ENCODE assay signal across 7 cellular contexts in the genomic region with DNA sequence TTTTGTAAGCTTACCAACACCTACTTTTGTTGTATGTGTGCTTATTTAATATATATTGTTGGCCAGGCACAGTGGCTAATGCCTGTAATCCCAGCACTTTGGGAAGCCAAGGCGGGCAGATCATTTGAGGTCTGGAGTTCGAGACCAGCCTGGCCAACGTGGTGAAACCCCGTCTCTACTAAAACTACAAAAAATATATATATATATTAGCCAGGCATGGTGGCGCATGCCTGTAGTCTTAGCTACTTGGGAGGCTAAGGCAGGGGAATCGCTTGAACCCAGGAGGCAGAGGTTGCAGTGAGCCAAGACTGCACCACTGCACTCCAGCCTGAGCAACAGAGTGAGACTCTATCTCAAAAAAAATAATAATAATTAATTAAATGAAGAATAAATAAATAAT.
A peak's percentile ranks its signal among the peaks of the same experiment; 100 is the strongest.
DNase-seq lines count a peak whose midpoint lies in the region; ATAC-seq, FAIRE-seq and TF ChIP-seq lines count a peak whose summit lies in the region.
"Not testable (repeated sequence)": the region's sequence is repeated elsewhere in the genome, so short reads cannot be mapped to it uniquely, and the experiment has no call there.

No MANE protein-coding gene starts in this region.

- not testable (repeated sequence) for TF ChIP-seq EP300 in HepG2 (IDR thresholded peaks at IDR 0.05; ENCODE audit: low read depth in 2 of 2, low read length in 2 of 2); HepG2 (CRISPR knock-in tag; IDR thresholded peaks at IDR 0.05; ENCODE audit: borderline replicate concordance)

- H3K4me1 ChIP-seq in right atrium auricular region; HepG2 (ENCODE audit: insufficient read depth, low read length); lung (ENCODE audit: control insufficient read depth in 2 of 2, insufficient read depth in 2 of 2, low read length in 2 of 2); aorta (ENCODE audit: control insufficient read depth in 1 of 2, insufficient read depth in 2 of 2, low read length in 2 of 2): not testable (repeated sequence)

- not testable (repeated sequence) for H3K36me3 ChIP-seq in right atrium auricular region; aorta (ENCODE audit: control insufficient read depth in 1 of 2, insufficient read depth in 2 of 2, low read length in 1 of 2)
- peaks cover 8 to 18% of the 10 kb centered on the region in 2 experiments; a peak in 4 of 5 replicates for H3K36me3 ChIP-seq in HepG2 (replicated peaks in 1 of 2; ENCODE audit: control insufficient read depth in 1 of 2, insufficient read depth in 2 of 2, low read length in 2 of 2)
- peaks cover 0 to 10% of the 10 kb centered on the region in 2 donors for H3K36me3 ChIP-seq in lung (ENCODE audit: control insufficient read depth in 2 of 2, insufficient read depth in 2 of 2, low read length in 2 of 2)

- POLR2A ChIA-PET in HepG2 (lab: Yijun Ruan, JAX) = not testable (repeated sequence)

- H3K36me3 Mint-ChIP-seq in activated CD4-positive, alpha-beta T cell treated with anti-CD3 and anti-CD28 coated beads, Interleukin-2, amount 10 ng/mL, durations not matched to agents 24 days and 14 days (ENCODE audit: low read depth) = not testable (repeated sequence)

- in situ Hi-C loops in HepG2 (cut with HindIII; ENCODE audit: extremely low pct_ligation_motif_present, low pct_unique_long_range_greater_than_20kb) = loop anchor here (25.0 kb wide), 1 partner anchor 277 kb away; no protein-coding TSS in a partner anchor

- TF ChIP-seq POLR2A in HepG2 (IDR thresholded peaks at IDR 0.05; ENCODE audit: insufficient read depth in 1 of 2, low read depth in 2 of 2, low read length in 2 of 2) = not testable (repeated sequence)

- not testable (repeated sequence) for H3K9me3 ChIP-seq in right atrium auricular region; HepG2 (ENCODE audit: low read length); lung (ENCODE audit: control insufficient read depth in 2 of 2, insufficient read depth in 1 of 2, low read length in 1 of 2); aorta (ENCODE audit: control insufficient read depth, low read length)

- FAIRE-seq in HepG2 (lab: Jason Lieb, UNC) = not testable (repeated sequence)

- not testable (repeated sequence) for H3K79me2 ChIP-seq in HepG2 (ENCODE audit: insufficient read depth, low read length)

- not testable (repeated sequence) for H3K4me2 ChIP-seq in HepG2 (ENCODE audit: low read depth, low read length)

- H3K27me3 Mint-ChIP-seq in activated CD4-positive, alpha-beta T cell treated with anti-CD3 and anti-CD28 coated beads, Interleukin-2, amount 10 ng/mL, durations not matched to agents 24 days and 14 days = not testable (repeated sequence)

- H3K27me3 ChIP-seq in right atrium auricular region; HepG2 (ENCODE audit: control insufficient read depth in 1 of 2, insufficient read depth in 2 of 2, low read length in 2 of 2); lung (ENCODE audit: control insufficient read depth, insufficient read depth); aorta (ENCODE audit: control insufficient read depth in 1 of 2, insufficient read depth in 2 of 2, low read length in 1 of 2): not testable (repeated sequence)

- H3K9me3 Mint-ChIP-seq in activated CD4-positive, alpha-beta T cell treated with anti-CD3 and anti-CD28 coated beads, Interleukin-2, amount 10 ng/mL, durations not matched to agents 24 days and 14 days = not testable (repeated sequence)

- not testable (repeated sequence) for H3K27ac Mint-ChIP-seq in activated CD4-positive, alpha-beta T cell treated with anti-CD3 and anti-CD28 coated beads, Interleukin-2, amount 10 ng/mL, durations not matched to agents 24 days and 14 days

- not testable (repeated sequence) for TF ChIP-seq RAD21 in HepG2 (CRISPR knock-in tag; IDR thresholded peaks at IDR 0.05)

- TF ChIP-seq CTCF in right atrium auricular region (IDR thresholded peaks at IDR 0.05); HepG2 (CRISPR knock-in tag; IDR thresholded peaks at IDR 0.05); lung (IDR thresholded peaks at IDR 0.05; ENCODE audit: control extremely low read depth, extremely low read depth): not testable (repeated sequence)

- not testable (repeated sequence) for H3K9ac ChIP-seq in HepG2 (ENCODE audit: insufficient read depth, low read depth, low read length)

- H4K20me1 ChIP-seq in HepG2 (ENCODE audit: insufficient read depth, low read length) = not testable (repeated sequence)

- BruUV-seq in HepG2 (replicated peaks; lab: Mats Ljungman, UMichigan) = not testable (repeated sequence)

- WGBS in HepG2 (ENCODE audit: low lambda C conversion rate) = 98% methylated on average over 6 of the region's 6 CpGs
- 98% methylated on average over 6 of the region's 6 CpGs for WGBS in lung, 2 donors
- WGBS in aorta, 2 donors = 96 to 97% methylated on average over 6 of the region's 6 CpGs

- CTCF ChIA-PET in HepG2 (lab: Yijun Ruan, JAX; ENCODE audit: low intra/inter-chr PET ratio, low total read pairs) = not testable (repeated sequence)

- H2AFZ ChIP-seq in HepG2 (ENCODE audit: low read length) = not testable (repeated sequence)

- not testable (repeated sequence) for H3K4me1 Mint-ChIP-seq in activated CD4-positive, alpha-beta T cell treated with anti-CD3 and anti-CD28 coated beads, Interleukin-2, amount 10 ng/mL, durations not matched to agents 24 days and 14 days

- H3K4me3 ChIP-seq in right atrium auricular region; HepG2 (replicated peaks in 1 of 3; ENCODE audit: insufficient read depth in 1 of 3, low read depth in 2 of 3, low read length in 3 of 3); lung; aorta (ENCODE audit: low read length in 2 of 2): not testable (repeated sequence)

- H3K4me3 Mint-ChIP-seq in activated CD4-positive, alpha-beta T cell treated with anti-CD3 and anti-CD28 coated beads, Interleukin-2, amount 10 ng/mL, durations not matched to agents 24 days and 14 days = not testable (repeated sequence)

- ATAC-seq in Right ventricle myocardium inferior; HepG2; lung (ENCODE audit: insufficient read depth, low FRiP score); aorta (ENCODE audit: low FRiP score): not testable (repeated sequence)

- intact Hi-C loops in activated CD4-positive, alpha-beta T cell treated with anti-CD3 and anti-CD28 coated beads, Interleukin-2, amount 10 ng/mL, durations not matched to agents 24 days and 14 days (cut with micrococcal nuclease); Right ventricle myocardium inferior (cut with DNase I); cardiac septum (cut with DNase I); HepG2 (cut with micrococcal nuclease; ENCODE audit: unreplicated experiment); aorta (cut with DNase I): not testable (repeated sequence)

- peak; percentile 59 for DNase-seq in activated CD4-positive, alpha-beta T cell treated with anti-CD3 and anti-CD28 coated beads, Interleukin-2, amount 10 ng/mL, durations not matched to agents 24 days and 14 days
- DNase-seq in Right ventricle myocardium inferior (ENCODE audit: missing footprints) (peak; percentile 80), cardiac septum (ENCODE audit: low spot score) (peak; percentile 73), right atrium auricular region (ENCODE audit: low spot score) (peak; percentile 56), lung (ENCODE audit: low spot score) (peak; percentile 38), aorta (peak; percentile 38 to 61)
- DNase-seq in HepG2 (ENCODE audit: low spot score) = not testable (repeated sequence)

- H3K27ac ChIP-seq in right atrium auricular region; HepG2 (ENCODE audit: extremely low read length, insufficient read depth, low read length); lung (ENCODE audit: low read depth in 1 of 2, low read length in 1 of 2); aorta (ENCODE audit: low read depth in 1 of 2, low read length in 2 of 2): not testable (repeated sequence)

TF ChIP-seq in HepG2, 621 proteins besides CTCF, POLR2A, EP300 and RAD21:
- 0 out of 2 replicates have a peak, but pooled peaks have one; percentile 45 for TF ChIP-seq NONO (IDR thresholded peaks at IDR 0.05)
- TF ChIP-seq NONO (CRISPR knock-in tag; conservative IDR thresholded peaks at IDR 0.05) = not testable (repeated sequence)
